8 cellular contexts compared by ENCODE assay signal in genomic region chrX:24024819-24025740, GRCh38. TPM values are rescaled to one million over a fixed set of nuclear protein-coding genes. Genes with fewer than 3 reads are reported as not detected.
A peak's percentile ranks its signal among the peaks of the same experiment; 100 is the strongest.
DNase-seq lines count a peak whose midpoint lies in the region; ATAC-seq and TF ChIP-seq lines count a peak whose summit lies in the region.

No MANE protein-coding gene starts in this region.

- H3K27ac ChIP-seq in OCI-LY7 (ENCODE audit: low read depth, low read length, poor library complexity, severe bottlenecking), result peak overlapping the region; percentile 78

- H3K36me3 ChIP-seq in OCI-LY7 (ENCODE audit: insufficient read depth, low read length) (peaks cover 33% of the 10 kb centered on the region), mucosa of stomach (ENCODE audit: control insufficient read depth, insufficient read depth, low read length) (no peaks in the 10 kb centered on the region)

- peak overlapping the region; percentile 95 for H3K9ac ChIP-seq in mucosa of stomach (ENCODE audit: low read length)

- H3K9me3 ChIP-seq in OCI-LY7 (ENCODE audit: low read length) (no peaks in the 10 kb centered on the region), mucosa of stomach (ENCODE audit: control insufficient read depth, low read length) (no peaks in the 10 kb centered on the region)

- H4K20me1 ChIP-seq in OCI-LY7 (ENCODE audit: insufficient read depth, low read length), result peaks cover 14% of the 10 kb centered on the region; the same call in 1 of the 2 replicates

- ATAC-seq in GM21515 (IDR thresholded peaks at IDR 0.05; ENCODE audit: unreplicated experiment), result peak; percentile 83

- H2AFZ ChIP-seq in OCI-LY7 (ENCODE audit: low read length), result no peak overlapping the region; the same call in 1 of the 2 replicates

- H3K4me3 ChIP-seq in OCI-LY7 (ENCODE audit: low read depth, low read length, poor library complexity, severe bottlenecking) (peak overlapping the region; percentile 94), epithelial cell of proximal tubule (ENCODE audit: low read depth, low read length) (peak overlapping the region; percentile 73), mucosa of stomach (ENCODE audit: low read length) (peak overlapping the region; percentile 31)

- H3K4me2 ChIP-seq in OCI-LY7 (ENCODE audit: low read length), result peak overlapping the region; percentile 94

- H3K4me1 ChIP-seq in OCI-LY7 (ENCODE audit: insufficient read depth, low read length, poor library complexity, severe bottlenecking), result peaks cover 27% of the 10 kb centered on the region
- no peaks in the 10 kb centered on the region for H3K4me1 ChIP-seq in mucosa of stomach (ENCODE audit: control insufficient read depth, insufficient read depth, low read length)

- CTCF ChIA-PET in OCI-LY7 (lab: Charles Lee; ENCODE audit: unreplicated experiment), result no interaction called here

- DNase-seq in DMS114 treated with DMSO at 0.1 percent for 48 hours (lab: John Stamatoyannopoulos, UW; ENCODE audit: unreplicated experiment), result peak; percentile 80
- DNase-seq in HuH-7 (ENCODE audit: low spot score), result peak; percentile 66
- peak; percentile 88 for DNase-seq in OCI-LY7 (ENCODE audit: low spot score)
- DNase-seq in activated T-cell treated with anti-CD3 and anti-CD28 coated beads for 4 hours, result peak; percentile 65
- DNase-seq in epithelial cell of proximal tubule (ENCODE audit: low read depth), result no peak
- peak; percentile 49 to 62 for DNase-seq in stimulated activated CD8-positive, alpha-beta memory T cell treated with anti-CD3 and anti-CD28 coated beads, Interleukin-4, amount 100 ng/mL, for 4 hours (ENCODE audit: low read depth in 2 of 2, low spot score in 1 of 2)

- H3K9me2 ChIP-seq in OCI-LY7 (ENCODE audit: insufficient read depth, low read length), result no peaks in the 10 kb centered on the region

- peaks cover 49% of the 10 kb centered on the region for H3K79me2 ChIP-seq in OCI-LY7 (ENCODE audit: insufficient read depth, low read depth, low read length)

- BruUV-seq in OCI-LY7 (replicated peaks; lab: Mats Ljungman, UMichigan), result no TSS peak

- intact Hi-C loops in OCI-LY7 (cut with micrococcal nuclease; ENCODE audit: unreplicated experiment), result loop anchor here (1.0 to 10.0 kb wide), 3 partner anchors 29 to 130 kb away; partner anchors contain the start of genes CXorf58 and EIF2S3

- TF ChIP-seq CTCF in OCI-LY7 (conservative IDR thresholded peaks at IDR 0.05; ENCODE audit: low read length) (0 out of 2 replicates have a peak, but pooled peaks have one; percentile 2), epithelial cell of proximal tubule (conservative IDR thresholded peaks at IDR 0.05; ENCODE audit: low read depth, low read length) (no peak)

- no peaks in the 10 kb centered on the region for H3K27me3 ChIP-seq in mucosa of stomach (ENCODE audit: control insufficient read depth, insufficient read depth, low read length)

- POLR2A ChIA-PET in OCI-LY7 (lab: Charles Lee), result interaction anchor here (0.6 to 2.3 kb wide), 6 partner anchors 25 to 91 kb away, joined by 3 to 26 read pairs (median 4); partner anchors contain the start of gene EIF2S3

RNA-seq across cellular contexts. Expression of gene KLHL15, which starts 1.9 kb away (rescaled TPM):
- total RNA-seq in OCI-LY7 (2014; rRNA removed; shearing (Covaris generic)), result 10.8 and 13.4 TPM in 2 replicates
- 13.8 and 16.6 TPM in 2 replicates for total RNA-seq in OCI-LY7 (2022)
- 3.4 and 4.9 TPM in 2 replicates for total RNA-seq in epithelial cell of proximal tubule

RNA-seq across cellular contexts. Expression of gene EIF2S3, which starts 29.7 kb away (rescaled TPM):
- total RNA-seq in OCI-LY7 (2014; rRNA removed; shearing (Covaris generic)), result 231 and 243 TPM in 2 replicates
- total RNA-seq in OCI-LY7 (2022), result 405 and 440 TPM in 2 replicates
- total RNA-seq in epithelial cell of proximal tubule, result 92.7 and 214 TPM in 2 replicates

Comparison
In these comparisons a context has a peak if more than half of its experiments do, and no peak if none do; other contexts are left out.
1. H3K4me3 ChIP-seq: peak in every context shown above with its lines; median percentile 94 in OCI-LY7; 73 in epithelial cell of proximal tubule; 31 in mucosa of stomach.